8 cellular contexts compared by ENCODE assay signal in genomic region chr4:83490876-83491450, GRCh38. TPM values are rescaled to one million over a fixed set of nuclear protein-coding genes. Genes with fewer than 3 reads are reported as not detected.
DNase-seq lines count a peak whose midpoint lies in the region; ATAC-seq, FAIRE-seq and TF ChIP-seq lines count a peak whose summit lies in the region.

No MANE protein-coding gene starts in this region.

- H3K4me3 ChIP-seq in HFF-Myc (replicated peaks; ENCODE audit: low read depth, low read length) (no peak overlapping the region), pancreas (no peak overlapping the region)

- DNase-seq in A172 (ENCODE audit: low spot score) (peak; percentile 16), Daoy (ENCODE audit: low read depth) (peak; percentile 8), HFF-Myc (ENCODE audit: extremely low read depth, low read depth) (peak; percentile 6), NCI-H69 (lab: John Stamatoyannopoulos, UW) (peak; percentile 4), pancreas (no peak), caudate nucleus (lab: John Stamatoyannopoulos, UW) (no peak)
- peak; percentile 11 for DNase-seq in effector CD4-positive, alpha-beta T cell

- no peaks in the 10 kb centered on the region for H3K36me3 ChIP-seq in pancreas

- intact Hi-C loops in pancreas (cut with DNase I) = no loop called here

- ATAC-seq in pancreas (peak in 2 of 4 donors; percentile 63 to 70), GM19023 (IDR thresholded peaks at IDR 0.05; ENCODE audit: unreplicated experiment) (no peak)

- WGBS in pancreas, 2 donors = 0 to 2% methylated on average over 1 of the region's 1 CpG

- H3K27ac ChIP-seq in pancreas (no peak overlapping the region), caudate nucleus (ENCODE audit: low read depth, low read length) (no peak overlapping the region)

- no peaks in the 10 kb centered on the region for H3K27me3 ChIP-seq in pancreas

- no peaks in the 10 kb centered on the region for H3K4me1 ChIP-seq in pancreas

- peak; percentile 82 for TF ChIP-seq CTCF in HFF-Myc (IDR thresholded peaks at IDR 0.05; ENCODE audit: low read depth, low read length, missing control alignments)
- TF ChIP-seq CTCF in pancreas (IDR thresholded peaks at IDR 0.05) = peak in 3 of 4 donors; percentile 19 to 55 (median 32)

- FAIRE-seq in pancreas (lab: Jason Lieb, UNC) = peak; percentile 54

- no peaks in the 10 kb centered on the region for H3K9me3 ChIP-seq in pancreas

RNA-seq across cellular contexts. Expression of gene ABRAXAS1, which starts 6.1 kb away (rescaled TPM):
- total RNA-seq in A172 (2014; rRNA removed; shearing (Covaris generic)) = 9.3 and 16.4 TPM in 2 replicates
- total RNA-seq in Daoy (2014; rRNA removed; shearing (Covaris generic)) = 5.4 and 6.5 TPM in 2 replicates
- 1 to 10 TPM; 5.1 to 8.2 (median 6.8) TPM for total RNA-seq in pancreas
- 1 to 10 TPM; 2.3 to 4.8 TPM for polyA plus RNA-seq in pancreas

RNA-seq across cellular contexts. Expression of gene MRPS18C, which starts 35.1 kb away (rescaled TPM):
- 38.3 and 49.2 TPM in 2 replicates for total RNA-seq in A172 (2014; rRNA removed; shearing (Covaris generic))
- total RNA-seq in Daoy (2014; rRNA removed; shearing (Covaris generic)) = 35.0 and 43.8 TPM in 2 replicates
- total RNA-seq in pancreas = 10 to 100 TPM; 10.8 to 22.2 (median 16.8) TPM
- 10 to 100 TPM in 1 of 2 donors, 1 to 10 TPM in 1; 9.0 to 18.2 TPM for polyA plus RNA-seq in pancreas

RNA-seq across cellular contexts. Expression of gene HELQ, which starts 35.3 kb away (rescaled TPM):
- 6.9 and 7.6 TPM in 2 replicates for total RNA-seq in A172 (2014; rRNA removed; shearing (Covaris generic))
- total RNA-seq in Daoy (2014; rRNA removed; shearing (Covaris generic)) = 6.0 and 6.2 TPM in 2 replicates
- total RNA-seq in pancreas = 1 to 10 TPM; 5.2 to 9.9 (median 7.4) TPM
- polyA plus RNA-seq in pancreas = 1 to 10 TPM; 4.3 to 5.3 TPM

RNA-seq across cellular contexts. Expression of gene GPAT3, which starts 44.9 kb away (rescaled TPM):
- 7.8 and 9.9 TPM in 2 replicates for total RNA-seq in A172 (2014; rRNA removed; shearing (Covaris generic))
- total RNA-seq in Daoy (2014; rRNA removed; shearing (Covaris generic)) = 29.7 and 31.3 TPM in 2 replicates
- total RNA-seq in pancreas = 1 to 10 TPM in 3 of 6 donors, under 1 TPM in 3; 0.23 to 2.0 (median 0.99) TPM
- 1 to 10 TPM in 1 of 2 donors, under 1 TPM in 1; 0.99 to 2.0 TPM for polyA plus RNA-seq in pancreas

Comparison
In these comparisons a context has a peak if more than half of its experiments do, and no peak if none do; other contexts are left out.
1. DNase-seq: peak in A172 (single experiment), Daoy (single experiment), HFF-Myc (single experiment), NCI-H69 (single experiment) and effector CD4-positive, alpha-beta T cell (single experiment); none in pancreas (0 of 6) and caudate nucleus (0 of 61).